Comparison of ENCODE assay signal across 1 cellular context in the genomic region with DNA sequence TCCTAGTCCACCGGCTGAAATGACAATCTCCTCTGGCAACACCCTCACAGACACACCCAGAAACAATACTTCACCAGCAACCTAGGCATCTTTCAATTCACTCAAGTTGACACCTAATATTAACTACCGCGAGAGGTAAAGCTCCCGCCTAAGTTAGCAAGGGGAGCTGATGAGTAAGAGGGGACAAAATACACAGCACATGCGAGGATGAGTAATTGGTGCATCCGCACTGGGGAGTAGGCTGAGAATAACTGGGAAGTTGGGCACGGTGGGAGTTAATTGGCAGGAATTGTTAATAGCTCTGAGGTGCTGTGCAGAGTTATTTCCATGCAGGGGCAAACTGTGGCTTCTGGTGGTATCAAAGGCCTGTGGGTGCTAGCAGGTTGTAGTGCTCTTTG.
TF ChIP-seq lines count a peak whose summit lies in the region.

No MANE protein-coding gene starts in this region.

TF ChIP-seq in endothelial cell of umbilical vein, 7 proteins besides CTCF, POLR2A, EP300 and RAD21:
- no peak for TF ChIP-seq POLR2AphosphoS5 (IDR thresholded peaks at IDR 0.05; ENCODE audit: insufficient read depth, low read depth, low read length)
- TF ChIP-seq, protein P1, sequence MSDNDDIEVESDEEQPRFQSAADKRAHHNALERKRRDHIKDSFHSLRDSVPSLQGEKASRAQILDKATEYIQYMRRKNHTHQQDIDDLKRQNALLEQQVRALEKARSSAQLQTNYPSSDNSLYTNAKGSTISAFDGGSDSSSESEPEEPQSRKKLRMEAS (IDR thresholded peaks at IDR 0.05; ENCODE audit: insufficient read depth, insufficient read length): no peak
- no peak for TF ChIP-seq MYC (IDR thresholded peaks at IDR 0.05; ENCODE audit: low read depth, low read length)
- TF ChIP-seq EZH2 (IDR thresholded peaks at IDR 0.05; ENCODE audit: borderline replicate concordance, low read depth, low read length, severe bottlenecking): no peak
- no peak for TF ChIP-seq FOS (IDR thresholded peaks at IDR 0.05; ENCODE audit: borderline replicate concordance, insufficient read depth, low read length)
- TF ChIP-seq JUN (IDR thresholded peaks at IDR 0.05; ENCODE audit: borderline replicate concordance, insufficient read depth, insufficient read length, low read depth): no peak
- no peak for TF ChIP-seq GATA2 (IDR thresholded peaks at IDR 0.05; ENCODE audit: insufficient read depth, insufficient read length, low read depth, low read length)
